Comparison of ENCODE assay signal across 8 cellular contexts in the genomic region with DNA sequence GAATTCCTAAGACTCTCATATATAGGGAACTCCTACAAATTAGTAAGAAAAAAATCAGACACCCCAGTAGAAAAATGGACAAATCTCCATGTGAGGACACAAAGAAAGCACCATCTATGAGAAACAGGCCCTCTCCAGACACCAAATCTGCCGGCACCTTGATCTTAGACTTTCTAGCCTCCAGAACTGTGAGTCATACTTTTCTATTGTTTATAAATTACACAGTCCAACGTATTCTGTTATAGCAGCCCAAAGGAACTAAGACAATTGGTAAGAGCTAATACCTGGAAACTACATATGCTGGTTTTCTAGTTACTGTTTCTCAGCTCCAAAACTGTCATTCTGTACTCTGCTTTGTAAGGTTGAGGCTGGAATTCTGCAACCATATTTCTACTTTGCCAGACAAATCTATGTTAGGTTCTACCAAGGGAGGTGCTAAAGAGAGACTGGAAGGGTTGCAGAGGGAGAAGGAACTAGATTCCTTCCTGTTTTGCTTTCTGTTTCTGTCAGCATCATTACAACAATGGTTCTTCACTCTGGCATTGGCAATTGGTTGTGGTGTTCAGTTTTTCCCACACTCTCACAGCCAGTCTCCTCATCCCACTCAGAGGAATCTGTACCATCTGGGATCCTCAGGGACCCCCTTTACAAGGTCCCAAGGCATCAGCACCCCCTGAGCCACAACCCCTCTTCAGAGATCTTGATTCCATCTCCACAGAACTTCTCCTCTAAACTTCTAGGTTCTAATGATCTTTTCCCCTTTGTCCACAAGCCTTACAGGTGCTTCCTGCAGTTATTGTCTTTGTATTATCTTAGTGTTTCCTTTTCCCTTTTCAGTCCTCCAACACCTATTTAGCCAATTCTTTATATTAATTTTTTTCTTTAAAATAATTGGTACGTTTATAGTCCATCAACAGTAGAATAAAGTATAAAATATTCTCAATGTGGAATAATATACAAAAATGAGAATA. TPM values are rescaled to one million over a fixed set of nuclear protein-coding genes. Genes with fewer than 3 reads are reported as not detected.
A peak's percentile ranks its signal among the peaks of the same experiment; 100 is the strongest.
DNase-seq lines count a peak whose midpoint lies in the region; ATAC-seq and TF ChIP-seq lines count a peak whose summit lies in the region.

No MANE protein-coding gene starts in this region.

- H3K27me3 Mint-ChIP-seq in activated CD4-positive, alpha-beta memory T cell treated with anti-CD3 and anti-CD28 coated beads, Interleukin-2, amount 10 ng/mL, durations not matched to agents 7 days and 5 days, result no peaks in the 10 kb centered on the region
- no peaks in the 10 kb centered on the region for H3K27me3 Mint-ChIP-seq in progenitor cell of endocrine pancreas

- peak overlapping the region; percentile 60 for H2AFZ ChIP-seq in mammary epithelial cell (ENCODE audit: low read depth, low read length)

- peaks cover 15% of the 10 kb centered on the region for H3K4me1 ChIP-seq in mammary epithelial cell (ENCODE audit: insufficient read depth, low read length)
- peaks cover 6% of the 10 kb centered on the region for H3K4me1 ChIP-seq in upper lobe of right lung

- CTCF ChIA-PET in mammary epithelial cell (lab: Charles Lee; ENCODE audit: low non-redundant PET), result no interaction called here
- CTCF ChIA-PET in activated CD4-positive, alpha-beta memory T cell treated with anti-CD3 and anti-CD28 coated beads, Interleukin-2, amount 10 ng/mL, durations not matched to agents 7 days and 5 days (lab: Charles Lee), result interaction anchor here (1.3 to 1.5 kb wide), 2 partner anchors 10 to 27 kb away, joined by 3 to 7 read pairs; no protein-coding TSS in a partner anchor

- intact Hi-C loops in Right ventricle myocardium superior (cut with DNase I) (no loop called here), Right ventricle myocardium inferior (cut with DNase I) (no loop called here), mammary epithelial cell (cut with micrococcal nuclease) (loop anchor here (5.0 to 10.0 kb wide), 2 partner anchors 78 to 215 kb away; no protein-coding TSS in a partner anchor), upper lobe of right lung (cut with DNase I) (loop anchor here (10.0 kb wide), 1 partner anchor 125 kb away; the partner anchor contains the start of gene AP1AR)

- H3K9me3 Mint-ChIP-seq in activated CD4-positive, alpha-beta memory T cell treated with anti-CD3 and anti-CD28 coated beads, Interleukin-2, amount 10 ng/mL, durations not matched to agents 7 days and 5 days, result no peaks in the 10 kb centered on the region
- no peaks in the 10 kb centered on the region for H3K9me3 Mint-ChIP-seq in progenitor cell of endocrine pancreas (ENCODE audit: low read depth)

- dilution Hi-C loops in mammary epithelial cell (cut with HindIII; ENCODE audit: low sequenced_read_pairs), result no loop called here

- in situ Hi-C loops in mammary epithelial cell (cut with MboI; ENCODE audit: low sequenced_read_pairs in 2 of 2), result loop anchor here in 1 of 2 donors (10.0 kb wide), 1 partner anchor 125 kb away; the partner anchor contains the start of gene AP1AR

- H4K20me1 ChIP-seq in mammary epithelial cell (ENCODE audit: insufficient read depth, low read length), result no peaks in the 10 kb centered on the region

- no peaks in the 10 kb centered on the region for H3K36me3 Mint-ChIP-seq in activated CD4-positive, alpha-beta memory T cell treated with anti-CD3 and anti-CD28 coated beads, Interleukin-2, amount 10 ng/mL, durations not matched to agents 7 days and 5 days (ENCODE audit: low read depth)
- H3K36me3 Mint-ChIP-seq in progenitor cell of endocrine pancreas (ENCODE audit: insufficient read depth), result no peaks in the 10 kb centered on the region

- no peaks in the 10 kb centered on the region for H3K79me2 ChIP-seq in mammary epithelial cell (ENCODE audit: insufficient read depth, low read length)

- no peak overlapping the region for H3K4me3 Mint-ChIP-seq in activated CD4-positive, alpha-beta memory T cell treated with anti-CD3 and anti-CD28 coated beads, Interleukin-2, amount 10 ng/mL, durations not matched to agents 7 days and 5 days
- H3K4me3 Mint-ChIP-seq in progenitor cell of endocrine pancreas (ENCODE audit: low read depth), result no peak overlapping the region

- H3K27me3 ChIP-seq in mammary epithelial cell (ENCODE audit: insufficient read depth, low read length) (no peaks in the 10 kb centered on the region), upper lobe of right lung (no peaks in the 10 kb centered on the region)

- H3K4me2 ChIP-seq in mammary epithelial cell (ENCODE audit: insufficient read depth, low read depth, low read length), result peak overlapping the region; percentile 48

- no peak for DNase-seq in Right ventricle myocardium superior
- no peak for DNase-seq in Right ventricle myocardium inferior (ENCODE audit: missing footprints)
- peak; percentile 44 for DNase-seq in HT-29 (ENCODE audit: low spot score)
- DNase-seq in mammary epithelial cell, result peak; percentile 55
- no peak for DNase-seq in upper lobe of right lung
- no peak for DNase-seq in activated CD4-positive, alpha-beta memory T cell treated with anti-CD3 and anti-CD28 coated beads, Interleukin-2, amount 10 ng/mL, durations not matched to agents 7 days and 5 days
- no peak for DNase-seq in progenitor cell of endocrine pancreas (ENCODE audit: low spot score, unreplicated experiment)
- DNase-seq in activated naive CD4-positive, alpha-beta T cell (lab: John Stamatoyannopoulos, UW), result no peak

- H3K4me3 ChIP-seq in mammary epithelial cell (replicated peaks in 1 of 3; ENCODE audit: insufficient read depth in 1 of 3, low read depth in 2 of 3, low read length in 3 of 3), result no peak overlapping the region
- no peak overlapping the region for H3K4me3 ChIP-seq in upper lobe of right lung

- TF ChIP-seq CTCF in mammary epithelial cell (conservative IDR thresholded peaks at IDR 0.05 in 1 of 2, IDR thresholded peaks at IDR 0.05 in 1 of 2; ENCODE audit: extremely low read depth in 1 of 2, insufficient read depth in 1 of 2, low read depth in 1 of 2, low read length in 2 of 2), result no peak
- TF ChIP-seq CTCF in upper lobe of right lung (IDR thresholded peaks at IDR 0.05), result no peak
- TF ChIP-seq CTCF in progenitor cell of endocrine pancreas (IDR thresholded peaks at IDR 0.05; ENCODE audit: unreplicated experiment), result no peak

- no peak overlapping the region for H3K27ac ChIP-seq in mammary epithelial cell (ENCODE audit: insufficient read depth, low read depth, low read length)
- peak overlapping the region; percentile 15 for H3K27ac ChIP-seq in upper lobe of right lung

- no peak overlapping the region for H3K27ac Mint-ChIP-seq in activated CD4-positive, alpha-beta memory T cell treated with anti-CD3 and anti-CD28 coated beads, Interleukin-2, amount 10 ng/mL, durations not matched to agents 7 days and 5 days
- H3K27ac Mint-ChIP-seq in progenitor cell of endocrine pancreas, result no peak overlapping the region

- H3K9ac ChIP-seq in mammary epithelial cell (ENCODE audit: insufficient read depth, low read length), result no peak overlapping the region

- 24% methylated on average over 3 of the region's 3 CpGs for WGBS in mammary epithelial cell (ENCODE audit: low coverage, missing lambda C conversion rate)

- POLR2A ChIA-PET in activated CD4-positive, alpha-beta memory T cell treated with anti-CD3 and anti-CD28 coated beads, Interleukin-2, amount 10 ng/mL, durations not matched to agents 7 days and 5 days (lab: Charles Lee), result interaction anchor here (0.6 to 1.0 kb wide), 2 partner anchors 9 to 10 kb away, joined by 3 read pairs; no protein-coding TSS in a partner anchor

- H3K36me3 ChIP-seq in mammary epithelial cell (ENCODE audit: insufficient read depth, low read length) (no peaks in the 10 kb centered on the region), upper lobe of right lung (no peaks in the 10 kb centered on the region)

- no TSS peak for BruUV-seq in mammary epithelial cell (replicated peaks; lab: Mats Ljungman, UMichigan)

- H3K9me3 ChIP-seq in mammary epithelial cell (replicated peaks; ENCODE audit: insufficient read depth, low read length) (no peaks in the 10 kb centered on the region), upper lobe of right lung (no peaks in the 10 kb centered on the region)

- ATAC-seq in Right ventricle myocardium superior (ENCODE audit: poor library complexity) (peak; percentile 36), Right ventricle myocardium inferior (no peak), upper lobe of right lung (peak; percentile 81)

- H3K4me1 Mint-ChIP-seq in activated CD4-positive, alpha-beta memory T cell treated with anti-CD3 and anti-CD28 coated beads, Interleukin-2, amount 10 ng/mL, durations not matched to agents 7 days and 5 days, result peaks cover 9% of the 10 kb centered on the region
- peaks cover 12% of the 10 kb centered on the region for H3K4me1 Mint-ChIP-seq in progenitor cell of endocrine pancreas (ENCODE audit: low read depth)

RNA-seq across cellular contexts. Expression of gene FAM241A, which starts 35.5 kb away (rescaled TPM):
- total RNA-seq in Right ventricle myocardium superior (7.4 TPM), Right ventricle myocardium inferior (8.8 TPM), mammary epithelial cell (1 to 10 TPM; 5.5 to 8.1 TPM), upper lobe of right lung (6.3 TPM), progenitor cell of endocrine pancreas (0.22 and 0.29 TPM in 2 replicates)
- total RNA-seq in HT-29 (2014; rRNA removed; shearing (Covaris generic)), result 0.91 and 0.92 TPM in 2 replicates
- polyA plus RNA-seq in mammary epithelial cell, result 2.1 TPM
- 0.98 TPM for polyA minus RNA-seq in mammary epithelial cell
- 1 to 10 TPM; 1.2 to 1.4 TPM for total RNA-seq in activated CD4-positive, alpha-beta memory T cell treated with anti-CD3 and anti-CD28 coated beads, Interleukin-2, amount 10 ng/mL, durations not matched to agents 7 days and 5 days

Comparison
In these comparisons a context has a peak if more than half of its experiments do, and no peak if none do; other contexts are left out.
1. DNase-seq: peak in HT-29 (single experiment) and mammary epithelial cell (single experiment); none in Right ventricle myocardium superior (single experiment), Right ventricle myocardium inferior (single experiment), upper lobe of right lung (single experiment), activated CD4-positive, alpha-beta memory T cell treated with anti-CD3 and anti-CD28 coated beads, Interleukin-2, amount 10 ng/mL, durations not matched to agents 7 days and 5 days (single experiment), progenitor cell of endocrine pancreas (single experiment) and activated naive CD4-positive, alpha-beta T cell (0 of 4).
2. intact Hi-C loops: an anchor here in mammary epithelial cell (5.0 to 10.0 kb wide) and upper lobe of right lung (10.0 kb wide); none called in Right ventricle myocardium superior and Right ventricle myocardium inferior.